In the genomic region with DNA sequence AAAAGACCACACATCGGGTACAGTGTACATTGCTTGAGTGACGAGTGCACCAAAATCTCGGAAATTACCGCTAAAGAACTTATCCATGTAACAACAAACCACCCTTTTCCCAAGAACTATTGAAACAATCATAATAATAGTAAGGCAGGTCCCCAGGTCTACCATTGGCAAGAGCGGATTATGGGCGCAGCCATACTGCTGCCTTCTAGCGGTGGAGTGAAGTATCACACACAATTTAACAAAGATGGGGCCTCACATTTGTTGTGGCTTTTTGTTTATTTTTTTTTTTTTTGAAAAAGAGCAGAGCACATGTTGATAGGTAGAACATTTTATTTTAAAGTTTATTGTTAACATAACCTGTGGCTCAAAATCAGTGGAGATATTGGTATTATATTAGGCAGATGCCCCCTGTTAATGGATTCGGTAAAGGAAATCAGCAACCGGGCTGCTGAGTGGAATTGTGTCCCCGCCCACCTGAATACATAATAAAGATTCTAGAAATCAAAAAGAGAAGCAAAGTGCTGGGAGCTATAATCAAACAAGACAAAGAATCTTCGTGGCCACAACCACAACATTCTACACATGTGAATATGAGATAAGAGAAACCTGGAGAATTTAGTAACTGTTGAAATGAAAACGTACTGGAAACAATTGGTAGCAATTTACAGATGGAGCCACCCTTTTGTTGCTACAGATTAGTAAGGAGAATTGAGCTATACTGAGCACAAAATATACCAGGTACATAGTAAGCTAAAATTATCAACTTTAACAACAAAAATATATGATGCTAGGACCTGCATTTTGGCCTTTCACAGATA, we compare ENCODE assay signal across 8 cellular contexts.
DNase-seq lines count a peak whose midpoint lies in the region; ATAC-seq and TF ChIP-seq lines count a peak whose summit lies in the region.

No MANE protein-coding gene starts in this region.

- no peaks in the 10 kb centered on the region for H3K27me3 ChIP-seq in upper lobe of left lung

- TF ChIP-seq CTCF in fibroblast of mammary gland (conservative IDR thresholded peaks at IDR 0.05; ENCODE audit: control insufficient read depth, insufficient read depth, low read depth, low read length) (peak; percentile 58), upper lobe of left lung (IDR thresholded peaks at IDR 0.05) (peak in 5 of 6 experiments; percentile 11 to 48 (median 21))

- ATAC-seq in upper lobe of left lung (ENCODE audit: low FRiP score in 2 of 2) (no peak), GM21360 (IDR thresholded peaks at IDR 0.05; ENCODE audit: unreplicated experiment) (no peak)

- no peak for TF ChIP-seq POLR2A in upper lobe of left lung (IDR thresholded peaks at IDR 0.05)

- DNase-seq in stimulated activated CD4-positive, alpha-beta T cell treated with anti-CD3 and anti-CD28 coated beads, Interleukin-4, amount 100 ng/mL, for 24 hours: peak; percentile 13
- DNase-seq in stimulated activated CD4-positive, alpha-beta T cell treated with anti-CD3 and anti-CD28 coated beads, Interleukin-12 subunit alpha, Interleukin-12 subunit beta, amount 100 ng/mL, for 4 hours: no peak
- peak; percentile 95 for DNase-seq in OCI-M1 (lab: John Stamatoyannopoulos, UW)
- peak; percentile 10 for DNase-seq in fibroblast of mammary gland (ENCODE audit: low read depth)
- no peak for DNase-seq in upper lobe of left lung
- no peak for DNase-seq in amygdala (lab: John Stamatoyannopoulos, UW)
- no peak for DNase-seq in OCI-M2 (lab: John Stamatoyannopoulos, UW; ENCODE audit: unreplicated experiment)

- no peaks in the 10 kb centered on the region for H3K4me1 ChIP-seq in upper lobe of left lung

- H3K36me3 ChIP-seq in upper lobe of left lung: no peaks in the 10 kb centered on the region

- no peak overlapping the region for H3K4me3 ChIP-seq in fibroblast of mammary gland (ENCODE audit: control insufficient read depth, low read depth, low read length)
- H3K4me3 ChIP-seq in upper lobe of left lung: no peak overlapping the region

- H3K9me3 ChIP-seq in upper lobe of left lung: no peaks in the 10 kb centered on the region

- WGBS in upper lobe of left lung, 2 donors: 75 to 76% methylated on average over 12 of the region's 12 CpGs

- no peak overlapping the region for H3K27ac ChIP-seq in upper lobe of left lung

- TF ChIP-seq EP300 in upper lobe of left lung (IDR thresholded peaks at IDR 0.05): no peak

Comparison
In these comparisons a context has a peak if more than half of its experiments do, and no peak if none do; other contexts are left out.
1. DNase-seq: peak in stimulated activated CD4-positive, alpha-beta T cell treated with anti-CD3 and anti-CD28 coated beads, Interleukin-4, amount 100 ng/mL, for 24 hours (single experiment), OCI-M1 (single experiment) and fibroblast of mammary gland (single experiment); none in stimulated activated CD4-positive, alpha-beta T cell treated with anti-CD3 and anti-CD28 coated beads, Interleukin-12 subunit alpha, Interleukin-12 subunit beta, amount 100 ng/mL, for 4 hours (single experiment), upper lobe of left lung (0 of 2), amygdala (0 of 56) and OCI-M2 (single experiment).